In the genomic region with DNA sequence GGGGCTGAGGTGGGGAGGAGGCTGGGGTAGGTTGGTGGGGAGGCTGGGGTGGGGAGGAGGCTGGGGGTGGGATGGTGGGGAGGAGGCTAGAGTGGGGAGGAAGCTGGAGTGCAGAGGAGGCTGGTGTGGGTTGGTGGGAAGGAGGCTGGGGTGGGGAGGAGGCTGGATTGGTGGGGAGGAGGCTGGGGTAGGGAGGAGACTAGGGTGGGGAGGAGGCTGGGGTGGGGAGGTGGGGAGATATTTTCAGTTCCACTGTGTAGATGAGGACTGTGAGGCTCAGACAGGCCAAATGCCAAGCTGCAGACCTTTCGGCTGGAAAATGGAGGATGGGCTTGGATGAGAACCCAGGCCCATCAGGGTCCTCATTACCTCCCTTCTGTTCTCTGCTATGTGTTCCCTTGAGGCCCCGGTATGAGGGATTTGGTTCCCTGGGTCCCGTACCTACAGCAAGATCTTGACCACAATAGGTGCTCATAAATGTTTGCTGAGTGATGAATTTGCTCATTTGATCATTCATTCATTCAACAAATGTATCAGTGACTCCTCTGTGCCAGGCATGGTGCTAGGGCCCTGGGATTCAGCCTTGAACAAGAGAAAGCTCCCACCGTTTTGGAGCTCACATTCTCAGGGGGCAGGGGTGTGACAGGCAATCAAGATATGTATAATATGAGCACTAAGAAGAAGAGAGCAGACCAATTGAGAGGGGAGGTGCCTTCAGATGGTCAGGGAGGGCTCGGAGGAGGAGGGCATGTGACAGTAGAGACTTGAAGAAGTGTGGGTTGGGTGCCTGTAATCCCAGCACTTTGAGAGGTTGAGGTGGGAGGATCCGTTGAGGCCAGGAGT, we compare ENCODE assay signal across 16 cellular contexts. TPM values are rescaled to one million over a fixed set of nuclear protein-coding genes. Genes with fewer than 3 reads are reported as not detected.
DNase-seq lines count a peak whose midpoint lies in the region; ATAC-seq and TF ChIP-seq lines count a peak whose summit lies in the region.
"Had no signal": no experiment of that assay in that cellular context is flagged by ENCODE, and none has a peak within 500 bp of the region (broad histone marks: within the 10 kb centered on the region; RNA-seq: fewer than 3 reads in every experiment).

No MANE protein-coding gene starts in this region.

- H3K4me3 ChIP-seq in SK-N-SH (ENCODE audit: low read depth in 2 of 2, low read length in 1 of 2) (no peak overlapping the region), upper lobe of left lung (no peak overlapping the region)
- H3K4me3 ChIP-seq: ascending aorta had no signal

- no peaks in the 10 kb centered on the region for H3K9me2 ChIP-seq in SK-N-SH

- H3K4me1 ChIP-seq in SK-N-SH (ENCODE audit: control insufficient read depth in 1 of 2, insufficient read depth in 2 of 2, low read depth in 1 of 2, low read length in 1 of 2) (peaks cover 0 to 8% of the 10 kb centered on the region in 2 experiments; a peak in 1 of 4 replicates), upper lobe of left lung (no peaks in the 10 kb centered on the region)
- H3K4me1 ChIP-seq: ascending aorta had no signal

- no peak overlapping the region for H3K27ac ChIP-seq in SK-N-SH (ENCODE audit: low read depth in 2 of 2, low read length in 1 of 2)
- H3K27ac ChIP-seq in upper lobe of left lung, result no peak overlapping the region
- H3K27ac ChIP-seq: ascending aorta had no signal

- H3K9ac ChIP-seq in SK-N-SH, result no peak overlapping the region

- no peak for TF ChIP-seq RAD21 in SK-N-SH (IDR thresholded peaks at IDR 0.05; ENCODE audit: low read length)

- POLR2A ChIA-PET in SK-N-SH (lab: Yijun Ruan, JAX) (no interaction called here), HEK293T (lab: Yijun Ruan, JAX) (no interaction called here), WTC11 (lab: Charles Lee) (no interaction called here)

- H3K36me3 ChIP-seq in SK-N-SH (replicated peaks in 1 of 2; ENCODE audit: control insufficient read depth in 1 of 2, insufficient read depth in 2 of 2, low read length in 1 of 2) (no peaks in the 10 kb centered on the region), upper lobe of left lung (no peaks in the 10 kb centered on the region)
- H3K36me3 ChIP-seq: ascending aorta had no signal

- H4K20me1 ChIP-seq in SK-N-SH (ENCODE audit: insufficient read depth), result no peaks in the 10 kb centered on the region

- H3K27me3 Mint-ChIP-seq in WTC11 (ENCODE audit: low read depth), result no peaks in the 10 kb centered on the region
- peaks cover 23% of the 10 kb centered on the region for H3K27me3 Mint-ChIP-seq in nephron progenitor cell (ENCODE audit: low read depth, poor library complexity)

- H2AFZ ChIP-seq in SK-N-SH (ENCODE audit: low read depth), result no peak overlapping the region

- H3K4me2 ChIP-seq in SK-N-SH, result no peak overlapping the region

- H3K79me2 ChIP-seq in SK-N-SH (ENCODE audit: insufficient read depth), result no peaks in the 10 kb centered on the region

- H3F3A ChIP-seq in SK-N-SH (replicated peaks; ENCODE audit: insufficient read depth), result no peaks in the 10 kb centered on the region

- 76% methylated on average over 6 of the region's 6 CpGs for WGBS in SK-N-SH (ENCODE audit: low lambda C conversion rate)
- WGBS in upper lobe of left lung, 2 donors, result 75 to 86% methylated on average over 5 to 6 of the region's 6 CpGs

- H3K27ac Mint-ChIP-seq in WTC11 (peak overlapping the region; percentile 42; the same call in 1 of the 2 replicates), nephron progenitor cell (peak overlapping the region; percentile 37)

- no peaks in the 10 kb centered on the region for H3K9me3 Mint-ChIP-seq in WTC11
- no peaks in the 10 kb centered on the region for H3K9me3 Mint-ChIP-seq in nephron progenitor cell

- no peak for TF ChIP-seq CTCF in SK-N-SH (IDR thresholded peaks at IDR 0.05)
- no peak for TF ChIP-seq CTCF in WTC11 (IDR thresholded peaks at IDR 0.05)
- no peak for TF ChIP-seq CTCF in nephron progenitor cell (IDR thresholded peaks at IDR 0.05)
- no peak for TF ChIP-seq CTCF in upper lobe of left lung (IDR thresholded peaks at IDR 0.05)

- H3K9me3 ChIP-seq in SK-N-SH (no peaks in the 10 kb centered on the region), upper lobe of left lung (no peaks in the 10 kb centered on the region)
- H3K9me3 ChIP-seq: ascending aorta had no signal

- no peak for TF ChIP-seq POLR2A in upper lobe of left lung (IDR thresholded peaks at IDR 0.05)

- H3K27me3 ChIP-seq in SK-N-SH (ENCODE audit: insufficient read depth) (no peaks in the 10 kb centered on the region), upper lobe of left lung (peaks cover 0 to under 1% (median 0%) of the 10 kb centered on the region in 4 donors)
- H3K27me3 ChIP-seq: ascending aorta had no signal

- TF ChIP-seq EP300 in SK-N-SH (IDR thresholded peaks at IDR 0.05; ENCODE audit: borderline replicate concordance in 1 of 2, low read depth in 1 of 2, low read length in 1 of 2) (no peak), upper lobe of left lung (IDR thresholded peaks at IDR 0.05) (no peak)

- H3K36me3 Mint-ChIP-seq in WTC11 (no peaks in the 10 kb centered on the region), nephron progenitor cell (ENCODE audit: low read depth) (no peaks in the 10 kb centered on the region)

- H3K4me3 Mint-ChIP-seq in WTC11 (no peak overlapping the region), nephron progenitor cell (no peak overlapping the region)

- H3K4me1 Mint-ChIP-seq in WTC11 (peaks cover 9% of the 10 kb centered on the region), nephron progenitor cell (peaks cover 40% of the 10 kb centered on the region)

- ATAC-seq in SK-N-SH treated with all-trans-retinoic acid at 6 μM for 48 hours, result no peak
- ATAC-seq in WTC11, result no peak
- ATAC-seq in upper lobe of left lung (ENCODE audit: low FRiP score in 2 of 2), result no peak
- no peak for ATAC-seq in HG03280 (IDR thresholded peaks at IDR 0.05; ENCODE audit: unreplicated experiment)

- CTCF ChIA-PET in SK-N-SH (lab: Yijun Ruan, JAX) (interaction anchor here (1.0 kb wide), 1 partner anchor 100 kb away, joined by 3 read pairs; no protein-coding TSS in a partner anchor), HEK293T (lab: Yijun Ruan, JAX) (no interaction called here), WTC11 (lab: Charles Lee) (interaction anchor here (0.5 kb wide), 1 partner anchor 164 kb away, joined by 4 read pairs; no protein-coding TSS in a partner anchor)

- DNase-seq in SK-N-SH, result peak; percentile 63
- DNase-seq in HEK293T (ENCODE audit: extremely low spot score), result peak; percentile 45
- DNase-seq in WTC11 (ENCODE audit: low spot score), result no peak
- no peak for DNase-seq in nephron progenitor cell
- no peak for DNase-seq in upper lobe of left lung
- no peak for DNase-seq in activated CD4-positive, alpha-beta T cell treated with anti-CD3 and anti-CD28 coated beads for 1 hour
- DNase-seq: activated CD4-positive, CD25-positive, alpha-beta regulatory T cell; GDM1; NCI-H1694 treated with DMSO at 0.1 percent for 48 hours; stimulated activated CD4-positive, alpha-beta T cell treated with anti-CD3 and anti-CD28 coated beads, Interleukin-2, amount 100 ng/mL, for 24 hours had no signal

TF ChIP-seq in SK-N-SH, 30 proteins besides CTCF, POLR2A, EP300 and RAD21 (continues in another document):
- TF ChIP-seq NRF1 (IDR thresholded peaks at IDR 0.05; ENCODE audit: low read depth, low read length) (no peak), FOXJ3 (CRISPR knock-in tag; IDR thresholded peaks at IDR 0.05) (no peak), GABPA (IDR thresholded peaks at IDR 0.05; ENCODE audit: low read depth) (no peak), TEAD4 (IDR thresholded peaks at IDR 0.05; ENCODE audit: borderline replicate concordance, insufficient read depth) (no peak), JUND (IDR thresholded peaks at IDR 0.05) (no peak)

TF ChIP-seq in HEK293T, 16 proteins besides CTCF, POLR2A, EP300 and RAD21:
- TF ChIP-seq ZNF384 (IDR thresholded peaks at IDR 0.05) (no peak), FOXM1 (IDR thresholded peaks at IDR 0.05; ENCODE audit: borderline replicate concordance) (no peak)

TF ChIP-seq in WTC11, 78 proteins besides CTCF, POLR2A, EP300 and RAD21 (continues in another document):
- TF ChIP-seq, protein P1, sequence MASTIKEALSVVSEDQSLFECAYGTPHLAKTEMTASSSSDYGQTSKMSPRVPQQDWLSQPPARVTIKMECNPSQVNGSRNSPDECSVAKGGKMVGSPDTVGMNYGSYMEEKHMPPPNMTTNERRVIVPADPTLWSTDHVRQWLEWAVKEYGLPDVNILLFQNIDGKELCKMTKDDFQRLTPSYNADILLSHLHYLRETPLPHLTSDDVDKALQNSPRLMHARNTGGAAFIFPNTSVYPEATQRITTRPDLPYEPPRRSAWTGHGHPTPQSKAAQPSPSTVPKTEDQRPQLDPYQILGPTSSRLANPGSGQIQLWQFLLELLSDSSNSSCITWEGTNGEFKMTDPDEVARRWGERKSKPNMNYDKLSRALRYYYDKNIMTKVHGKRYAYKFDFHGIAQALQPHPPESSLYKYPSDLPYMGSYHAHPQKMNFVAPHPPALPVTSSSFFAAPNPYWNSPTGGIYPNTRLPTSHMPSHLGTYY (CRISPR knock-in tag; IDR thresholded peaks at IDR 0.05), result no peak
- TF ChIP-seq, protein P2, sequence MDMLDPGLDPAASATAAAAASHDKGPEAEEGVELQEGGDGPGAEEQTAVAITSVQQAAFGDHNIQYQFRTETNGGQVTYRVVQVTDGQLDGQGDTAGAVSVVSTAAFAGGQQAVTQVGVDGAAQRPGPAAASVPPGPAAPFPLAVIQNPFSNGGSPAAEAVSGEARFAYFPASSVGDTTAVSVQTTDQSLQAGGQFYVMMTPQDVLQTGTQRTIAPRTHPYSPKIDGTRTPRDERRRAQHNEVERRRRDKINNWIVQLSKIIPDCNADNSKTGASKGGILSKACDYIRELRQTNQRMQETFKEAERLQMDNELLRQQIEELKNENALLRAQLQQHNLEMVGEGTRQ (CRISPR knock-in tag; IDR thresholded peaks at IDR 0.05), result no peak
- no peak for TF ChIP-seq PRRX2 (CRISPR knock-in tag; IDR thresholded peaks at IDR 0.05)
- TF ChIP-seq CREM (CRISPR knock-in tag; IDR thresholded peaks at IDR 0.05), result no peak

RNA-seq across cellular contexts. Expression of a gene that starts 36.2 kb away (rescaled TPM):
- polyA plus RNA-seq in SK-N-SH (2012; rRNA removed), result 10.4 and 14.3 TPM in 2 replicates
- polyA plus RNA-seq in SK-N-SH (2012; cell fraction: cytosol; rRNA removed), result 8.7 and 10.6 TPM in 2 replicates
- 35.9 and 37.2 TPM in 2 replicates for polyA plus RNA-seq in SK-N-SH (2012; cell fraction: nucleus; rRNA removed)
- total RNA-seq in WTC11 (2021), result 24.0 to 29.0 TPM (median 25.6 TPM) in 3 replicates
- 10 to 100 TPM; 13.4 to 40.2 (median 19.0) TPM for total RNA-seq in upper lobe of left lung

RNA-seq across cellular contexts. Expression of a gene that starts 52.4 kb away (rescaled TPM):
- polyA plus RNA-seq in SK-N-SH (2012; rRNA removed), result not detected in 2 replicates
- polyA plus RNA-seq in SK-N-SH (2012; cell fraction: cytosol; rRNA removed), result not detected in 2 replicates
- polyA plus RNA-seq in SK-N-SH (2012; cell fraction: nucleus; rRNA removed), result 0.01 and 0.04 TPM in 2 replicates
- total RNA-seq in WTC11 (2021), result 0.07 to 0.34 TPM (median 0.15 TPM) in 3 replicates
- total RNA-seq in upper lobe of left lung, result under 1 TPM in 2 of 6 donors, not detected in 4; 0.20 to 0.22 TPM
- total RNA-seq: ascending aorta, dermis microvascular lymphatic vessel endothelial cell, kidney epithelial cell, renal cortical epithelial cell had no signal

Comparison
In these comparisons a context has a peak if more than half of its experiments do, and no peak if none do; other contexts are left out.
1. DNase-seq: peak in SK-N-SH (single experiment) and HEK293T (single experiment); none in WTC11 (single experiment), nephron progenitor cell (single experiment), upper lobe of left lung (0 of 2) and activated CD4-positive, alpha-beta T cell treated with anti-CD3 and anti-CD28 coated beads for 1 hour (single experiment).